ENCODE assay signal across 10 cellular contexts in the genomic region with DNA sequence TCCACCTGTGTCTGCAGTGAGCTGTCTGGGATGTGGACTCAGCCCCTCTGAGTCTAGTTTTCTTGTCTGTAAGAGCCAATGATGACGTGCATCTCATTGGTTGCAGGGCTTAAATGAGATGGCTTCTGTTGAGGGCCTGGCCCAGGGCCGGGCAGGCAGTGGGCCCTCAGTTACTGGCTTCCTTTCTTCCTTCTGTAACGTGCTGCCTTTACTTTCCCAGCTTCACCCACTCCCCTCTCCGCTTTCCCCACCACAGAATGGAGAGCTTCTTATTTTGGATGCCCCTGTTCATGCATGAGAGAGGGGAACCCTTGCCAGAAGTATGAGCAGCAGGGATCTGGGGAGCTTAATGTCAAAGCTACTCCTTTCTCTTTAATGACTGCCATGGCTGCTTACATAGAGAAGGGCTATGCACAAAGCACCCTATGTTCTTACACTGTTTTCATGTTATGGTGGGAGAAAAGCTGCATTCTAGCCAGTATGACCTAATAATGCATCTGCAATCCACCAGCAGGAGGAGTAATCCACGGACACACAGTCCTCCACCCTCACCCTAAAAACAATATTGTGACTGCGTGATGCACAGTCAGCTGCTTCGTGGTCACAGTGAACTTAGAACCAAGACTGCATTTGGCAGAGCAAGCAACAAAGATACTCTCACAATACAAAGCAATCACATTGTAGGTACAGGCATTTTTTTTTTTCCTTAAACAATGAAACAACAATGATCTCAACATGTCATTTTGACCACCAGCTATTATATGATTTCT.
DNase-seq lines count a peak whose midpoint lies in the region; FAIRE-seq and TF ChIP-seq lines count a peak whose summit lies in the region.
"Had no signal": no experiment of that assay in that cellular context is flagged by ENCODE, and none has a peak within 500 bp of the region (broad histone marks: within the 10 kb centered on the region; RNA-seq: fewer than 3 reads in every experiment).

No MANE protein-coding gene starts in this region.

- H3K27me3 ChIP-seq in WERI-Rb-1 (ENCODE audit: insufficient read depth, low read depth, severe bottlenecking): no peaks in the 10 kb centered on the region

- H3K9me3 ChIP-seq in WERI-Rb-1 (ENCODE audit: severe bottlenecking): no peaks in the 10 kb centered on the region

- peak; percentile 52 for TF ChIP-seq CTCF in WERI-Rb-1 (IDR thresholded peaks at IDR 0.05; ENCODE audit: low read depth, low read length)

- TF ChIP-seq POLR2A in H54 (IDR thresholded peaks at IDR 0.05; ENCODE audit: low read depth, low read length): no peak

- FAIRE-seq in H54 (lab: Jason Lieb, UNC): peak; percentile 97
- FAIRE-seq: TTC549 had no signal

- H3K4me3 ChIP-seq in WERI-Rb-1 (ENCODE audit: low read depth, low read length): no peak overlapping the region

- H3K36me3 ChIP-seq in WERI-Rb-1: no peaks in the 10 kb centered on the region

- H3K27ac ChIP-seq in WERI-Rb-1: no peak overlapping the region

- peak; percentile 48 for DNase-seq in H54 (ENCODE audit: insufficient read length, low spot score)
- no peak for DNase-seq in WERI-Rb-1
- peak; percentile 95 for DNase-seq in foreskin melanocyte
- peak; percentile 6 for DNase-seq in smooth muscle cell of the brain vasculature (ENCODE audit: low read depth, low spot score)
- no peak for DNase-seq in NCI-H2196 (lab: John Stamatoyannopoulos, UW; ENCODE audit: unreplicated experiment)
- no peak for DNase-seq in NCI-H1417 treated with DMSO at 0.1 percent for 48 hours (lab: John Stamatoyannopoulos, UW)
- DNase-seq in NCI-H345 treated with DMSO at 0.1 percent for 48 hours (lab: John Stamatoyannopoulos, UW; ENCODE audit: unreplicated experiment): no peak
- DNase-seq: naive B cell, NCI-H1930 had no signal

Comparison
In these comparisons a context has a peak if more than half of its experiments do, and no peak if none do; other contexts are left out.
1. DNase-seq: peak in H54 (single experiment), foreskin melanocyte (single experiment) and smooth muscle cell of the brain vasculature (single experiment); none in WERI-Rb-1 (single experiment), NCI-H2196 (single experiment), NCI-H1417 treated with DMSO at 0.1 percent for 48 hours (single experiment) and NCI-H345 treated with DMSO at 0.1 percent for 48 hours (single experiment).